In the genomic region with DNA sequence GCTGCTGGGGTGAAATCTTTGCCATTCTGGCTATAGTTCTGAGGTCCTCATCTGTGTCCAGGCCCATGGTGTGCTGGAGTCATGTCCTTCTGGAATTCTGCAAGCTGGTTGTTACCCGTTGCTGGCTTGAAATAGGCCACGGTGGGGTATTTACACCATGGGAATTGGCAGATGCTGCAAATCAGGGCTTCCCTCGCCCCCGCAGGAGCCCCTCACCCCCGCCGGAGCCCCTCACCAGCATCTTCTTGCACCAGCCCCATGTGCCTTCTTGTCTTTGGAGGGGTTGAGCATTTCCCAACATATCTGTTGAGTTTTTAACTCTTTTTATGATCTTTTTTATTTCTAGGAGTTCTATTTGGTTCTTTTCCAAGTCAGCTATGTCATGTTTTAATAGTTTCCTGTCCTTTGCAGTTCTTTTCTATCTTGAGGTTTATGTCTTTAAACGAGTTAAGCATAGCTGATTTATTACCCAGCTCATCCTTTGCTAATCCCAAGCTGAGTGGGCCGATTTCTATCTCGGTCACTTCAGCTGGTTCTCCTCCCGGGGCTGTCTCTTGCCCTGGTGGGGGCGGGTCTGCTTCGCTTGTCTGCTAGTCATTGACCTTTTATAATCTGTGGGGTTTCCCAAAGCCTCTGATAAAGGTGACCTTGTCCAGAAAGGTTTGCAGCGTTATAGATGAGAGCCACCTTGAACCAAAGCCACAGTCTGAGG, we compare ENCODE assay signal across 20 cellular contexts. TPM values are rescaled to one million over a fixed set of nuclear protein-coding genes. Genes with fewer than 3 reads are reported as not detected.
DNase-seq lines count a peak whose midpoint lies in the region; ATAC-seq, FAIRE-seq and TF ChIP-seq lines count a peak whose summit lies in the region.
"Had no signal": no experiment of that assay in that cellular context is flagged by ENCODE, and none has a peak within 500 bp of the region (broad histone marks: within the 10 kb centered on the region; RNA-seq: fewer than 3 reads in every experiment).

No MANE protein-coding gene starts in this region.

- H3K36me3 ChIP-seq in ascending aorta (peaks cover 0 to 11% of the 10 kb centered on the region in 2 donors), neuronal stem cell (replicated peaks in 1 of 2; ENCODE audit: control insufficient read depth in 2 of 2, insufficient read depth in 2 of 2, low read length in 2 of 2) (no peaks in the 10 kb centered on the region), endodermal cell (ENCODE audit: control insufficient read depth, insufficient read depth, low read length) (no peaks in the 10 kb centered on the region)
- H3K36me3 ChIP-seq: SJSA1 had no signal

- H3K9ac ChIP-seq in neuronal stem cell (ENCODE audit: low read depth, low read length, poor library complexity) (no peak overlapping the region), endodermal cell (ENCODE audit: extremely low read depth, low read length, poor library complexity, severe bottlenecking) (no peak overlapping the region)

- H3K4me2 ChIP-seq in neuronal stem cell (ENCODE audit: insufficient read depth, low read length, poor library complexity, severe bottlenecking), result no peak overlapping the region

- intact Hi-C loops in ascending aorta (cut with DNase I), result no loop called here

- no peak overlapping the region for H2BK15ac ChIP-seq in neuronal stem cell (ENCODE audit: low read length)

- TF ChIP-seq CTCF in ascending aorta (IDR thresholded peaks at IDR 0.05) (no peak), endodermal cell (conservative IDR thresholded peaks at IDR 0.05) (no peak)

- DNase-seq in A172 (ENCODE audit: low spot score), result peak; percentile 68
- DNase-seq in HTR-8/SVneo (ENCODE audit: insufficient read length, low spot score), result peak; percentile 45
- DNase-seq in ascending aorta (ENCODE audit: low spot score in 2 of 2), result no peak
- no peak for DNase-seq in neuronal stem cell (ENCODE audit: low spot score)
- no peak for DNase-seq in stimulated activated naive CD4-positive, alpha-beta T cell treated with Interleukin-2 at 50 U/mL for 16 hours (lab: John Stamatoyannopoulos, UW)
- no peak for DNase-seq in endodermal cell
- no peak for DNase-seq in activated CD8-positive, alpha-beta memory T cell treated with anti-CD3 and anti-CD28 coated beads for 24 hours
- DNase-seq: C1 segment of cervical spinal cord, DMS 273 treated with DMSO at 0.1 percent for 48 hours, NCI-H1417, NCI-H187 treated with DMSO at 0.1 percent for 48 hours, NCI-H2171, NCI-H774 had no signal

- H2AK5ac ChIP-seq in neuronal stem cell (ENCODE audit: low read depth, low read length), result peak overlapping the region; percentile 56

- no peak overlapping the region for H2BK12ac ChIP-seq in neuronal stem cell (ENCODE audit: low read length)

- H4K91ac ChIP-seq in neuronal stem cell (ENCODE audit: low read depth, low read length, poor library complexity), result no peak overlapping the region

- no peak for FAIRE-seq in HTR-8/SVneo (lab: Jason Lieb, UNC)
- FAIRE-seq: A204.1, GM12892, H54 had no signal

- H3K36me3 Mint-ChIP-seq in endodermal cell (ENCODE audit: low read depth), result no peaks in the 10 kb centered on the region
- H3K36me3 Mint-ChIP-seq: IgD-negative memory B cell had no signal

- H3K4me3 ChIP-seq in ascending aorta (no peak overlapping the region), neuronal stem cell (ENCODE audit: low read length in 2 of 2) (no peak overlapping the region), endodermal cell (ENCODE audit: low read length) (no peak overlapping the region)
- H3K4me3 ChIP-seq: SJSA1 had no signal

- no peak overlapping the region for H2BK5ac ChIP-seq in neuronal stem cell (ENCODE audit: low read length)

- H3K4me1 ChIP-seq in ascending aorta, result peaks cover 0 to 43% of the 10 kb centered on the region in 2 donors
- H3K4me1 ChIP-seq in neuronal stem cell (ENCODE audit: control insufficient read depth in 2 of 2, insufficient read depth in 1 of 2, low read depth in 1 of 2, low read length in 2 of 2), result no peaks in the 10 kb centered on the region
- no peaks in the 10 kb centered on the region for H3K4me1 ChIP-seq in endodermal cell (ENCODE audit: control insufficient read depth, insufficient read depth, low read length)
- H3K4me1 ChIP-seq: SJSA1 had no signal

- H2AFZ ChIP-seq in neuronal stem cell (ENCODE audit: low read length), result no peak overlapping the region

- peak overlapping the region; percentile 74 to 78 for H3K27ac ChIP-seq in ascending aorta
- no peak overlapping the region for H3K27ac ChIP-seq in neuronal stem cell (replicated peaks; ENCODE audit: low read length)
- no peak overlapping the region for H3K27ac ChIP-seq in endodermal cell (ENCODE audit: low read depth, low read length)
- H3K27ac ChIP-seq: SJSA1 had no signal

- H3K79me1 ChIP-seq in neuronal stem cell (ENCODE audit: low read depth, low read length), result no peaks in the 10 kb centered on the region

- H3K4me3 Mint-ChIP-seq in endodermal cell, result no peak overlapping the region
- H3K4me3 Mint-ChIP-seq: IgD-negative memory B cell had no signal

- no peaks in the 10 kb centered on the region for H3K4me1 Mint-ChIP-seq in endodermal cell
- H3K4me1 Mint-ChIP-seq: IgD-negative memory B cell had no signal

- H3K14ac ChIP-seq in neuronal stem cell (ENCODE audit: low read length), result no peak overlapping the region

- no peak for ATAC-seq in HG03097 (IDR thresholded peaks at IDR 0.05; ENCODE audit: low FRiP score, unreplicated experiment)

- H3K4ac ChIP-seq in neuronal stem cell (ENCODE audit: low read length), result no peak overlapping the region

- H3K9me3 Mint-ChIP-seq in endodermal cell, result no peaks in the 10 kb centered on the region
- H3K9me3 Mint-ChIP-seq: IgD-negative memory B cell had no signal

- no peak overlapping the region for H3K23ac ChIP-seq in neuronal stem cell (ENCODE audit: low read depth, low read length, poor library complexity)

- no peak overlapping the region for H4K8ac ChIP-seq in neuronal stem cell (ENCODE audit: low read depth, low read length)

- peaks cover 6% of the 10 kb centered on the region for H3K27me3 Mint-ChIP-seq in endodermal cell (ENCODE audit: insufficient read depth)

- no CpG with 5 or more reads among the region's 13 CpGs for WGBS in neuronal stem cell (ENCODE audit: extremely low coverage in 2 of 2, insufficient read length in 2 of 2, insufficient replicate concordance in 1 of 2), 2 donors
- 92 to 96% methylated on average over 11 to 13 of the region's 13 CpGs for WGBS in endodermal cell (ENCODE audit: insufficient coverage in 1 of 2, insufficient read length in 1 of 2), 2 experiments

- H3K9me3 ChIP-seq in ascending aorta (no peaks in the 10 kb centered on the region), neuronal stem cell (replicated peaks in 1 of 2; ENCODE audit: control insufficient read depth in 2 of 2, insufficient read depth in 1 of 2, low read depth in 1 of 2, low read length in 2 of 2) (peaks cover 0 to 2% of the 10 kb centered on the region in 2 donors), endodermal cell (ENCODE audit: control insufficient read depth, low read length) (no peaks in the 10 kb centered on the region)

- H3K27me3 ChIP-seq in ascending aorta (no peaks in the 10 kb centered on the region), neuronal stem cell (ENCODE audit: control insufficient read depth in 3 of 3, insufficient read depth in 3 of 3, low read depth in 1 of 3, low read length in 3 of 3) (peaks cover 0 to 22% (median 0%) of the 10 kb centered on the region in 3 experiments), endodermal cell (ENCODE audit: control insufficient read depth, insufficient read depth, low read length, poor library complexity, severe bottlenecking) (no peaks in the 10 kb centered on the region)

- H2BK120ac ChIP-seq in neuronal stem cell (ENCODE audit: low read depth, low read length), result no peak overlapping the region

- H3K27ac Mint-ChIP-seq in endodermal cell, result no peak overlapping the region
- H3K27ac Mint-ChIP-seq: IgD-negative memory B cell had no signal

- no peak overlapping the region for H3K18ac ChIP-seq in neuronal stem cell (ENCODE audit: low read length)

RNA-seq across cellular contexts. Expression of gene ANO1, which starts 17.6 kb away (rescaled TPM):
- total RNA-seq in A172 (2014; rRNA removed; shearing (Covaris generic)), result 1.8 and 2.6 TPM in 2 replicates
- total RNA-seq in ascending aorta, result 244 TPM
- polyA plus RNA-seq in neuronal stem cell (2013, experiment 1 of 2), result 0.20 TPM
- polyA plus RNA-seq in neuronal stem cell (2013, experiment 2 of 2), result 0.28 TPM
- 1 to 10 TPM; 3.0 to 7.7 TPM for total RNA-seq in endodermal cell
- 1.1 TPM for polyA plus RNA-seq in endodermal cell (2013, experiment 1 of 2)
- polyA plus RNA-seq in endodermal cell (2013, experiment 2 of 2), result 0.62 TPM
- total RNA-seq: LHCN-M2 had no signal
- polyA plus RNA-seq: IgD-negative memory B cell had no signal

Comparison
In these comparisons a context has a peak if more than half of its experiments do, and no peak if none do; other contexts are left out.
1. DNase-seq: peak in A172 (single experiment) and HTR-8/SVneo (single experiment); none in ascending aorta (0 of 2), neuronal stem cell (single experiment), stimulated activated naive CD4-positive, alpha-beta T cell treated with Interleukin-2 at 50 U/mL for 16 hours (single experiment), endodermal cell (single experiment) and activated CD8-positive, alpha-beta memory T cell treated with anti-CD3 and anti-CD28 coated beads for 24 hours (single experiment).
2. H3K27ac ChIP-seq: peak in ascending aorta (2 of 2); none in neuronal stem cell (single experiment) and endodermal cell (single experiment).
3. RNA of gene ANO1, which starts 17.6 kb away (total RNA-seq): 244 TPM in ascending aorta (single experiment); 3.0 to 7.7 TPM in endodermal cell and 1.8 to 2.6 TPM in A172; every median in the first group is over 10 times any median in the second.